1 cellular context compared by ENCODE assay signal in genomic region chr12:103851127-103851526, GRCh38.
TF ChIP-seq lines count a peak whose summit lies in the region.

No MANE protein-coding gene starts in this region.

TF ChIP-seq in IMR-90, 13 proteins besides CTCF, POLR2A, EP300 and RAD21 (continued from another document):
- no peak for TF ChIP-seq SMC3 (IDR thresholded peaks at IDR 0.05; ENCODE audit: low read depth, low read length)
- no peak for TF ChIP-seq MAZ (IDR thresholded peaks at IDR 0.05; ENCODE audit: borderline replicate concordance, low read depth, low read length)
- TF ChIP-seq MAFK (IDR thresholded peaks at IDR 0.05; ENCODE audit: low read depth, low read length): no peak
- TF ChIP-seq, protein P1, sequence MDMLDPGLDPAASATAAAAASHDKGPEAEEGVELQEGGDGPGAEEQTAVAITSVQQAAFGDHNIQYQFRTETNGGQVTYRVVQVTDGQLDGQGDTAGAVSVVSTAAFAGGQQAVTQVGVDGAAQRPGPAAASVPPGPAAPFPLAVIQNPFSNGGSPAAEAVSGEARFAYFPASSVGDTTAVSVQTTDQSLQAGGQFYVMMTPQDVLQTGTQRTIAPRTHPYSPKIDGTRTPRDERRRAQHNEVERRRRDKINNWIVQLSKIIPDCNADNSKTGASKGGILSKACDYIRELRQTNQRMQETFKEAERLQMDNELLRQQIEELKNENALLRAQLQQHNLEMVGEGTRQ (IDR thresholded peaks at IDR 0.05; ENCODE audit: low read depth, low read length): no peak
- TF ChIP-seq RFX5 (IDR thresholded peaks at IDR 0.05; ENCODE audit: low read depth, low read length): no peak
- no peak for TF ChIP-seq MXI1 (IDR thresholded peaks at IDR 0.05; ENCODE audit: borderline replicate concordance, low read depth, low read length)
- TF ChIP-seq CEBPB (IDR thresholded peaks at IDR 0.05; ENCODE audit: low read depth, low read length): no peak
